In genomic region chr11:105456950-105457349, GRCh38 we compare ENCODE assay signal across 13 cellular contexts.
DNase-seq lines count a peak whose midpoint lies in the region; ATAC-seq and TF ChIP-seq lines count a peak whose summit lies in the region.
"Had no signal": no experiment of that assay in that cellular context is flagged by ENCODE, and none has a peak within 500 bp of the region (broad histone marks: within the 10 kb centered on the region; RNA-seq: fewer than 3 reads in every experiment).

No MANE protein-coding gene starts in this region.

- 0 out of 2 replicates have a peak, but pooled peaks have one; percentile 7 for TF ChIP-seq CTCF in AG10803 (conservative IDR thresholded peaks at IDR 0.05; ENCODE audit: low read length)
- peak; percentile 25 for TF ChIP-seq CTCF in cardiac fibroblast (IDR thresholded peaks at IDR 0.05; ENCODE audit: low read depth, low read length)
- no peak for TF ChIP-seq CTCF in tibial artery (IDR thresholded peaks at IDR 0.05)

- H3K27ac ChIP-seq in tibial artery = no peak overlapping the region
- H3K27ac ChIP-seq: prostate gland had no signal

- H3K4me1 ChIP-seq in tibial artery = no peaks in the 10 kb centered on the region
- H3K4me1 ChIP-seq: prostate gland had no signal

- no peak overlapping the region for H3K4me3 ChIP-seq in AG10803 (ENCODE audit: low read length)
- no peak overlapping the region for H3K4me3 ChIP-seq in cardiac fibroblast (replicated peaks in 1 of 2; ENCODE audit: low read depth in 2 of 2, low read length in 2 of 2)
- no peak overlapping the region for H3K4me3 ChIP-seq in tibial artery
- H3K4me3 ChIP-seq: prostate gland had no signal

- no peaks in the 10 kb centered on the region for H3K9me3 ChIP-seq in tibial artery
- H3K9me3 ChIP-seq: prostate gland had no signal

- no peaks in the 10 kb centered on the region for H3K36me3 ChIP-seq in tibial artery
- H3K36me3 ChIP-seq: prostate gland had no signal

- DNase-seq in AG10803 (ENCODE audit: low read depth) (no peak), cardiac fibroblast (ENCODE audit: low read depth in 2 of 2) (no peak), amygdala (lab: John Stamatoyannopoulos, UW) (no peak), tibial artery (no peak), germinal center (ENCODE audit: low spot score) (no peak)
- DNase-seq: activated CD4-positive, alpha-beta T cell treated with anti-CD3 and anti-CD28 coated beads, Interleukin-2, amount 10 ng/mL, durations not matched to agents 24 days and 14 days; DMS79; effector memory CD8-positive, alpha-beta T cell; NCI-H2227 treated with DMSO at 0.1 percent for 48 hours had no signal

- no peaks in the 10 kb centered on the region for H3K27me3 ChIP-seq in tibial artery

- intact Hi-C loops in tibial artery (cut with DNase I; ENCODE audit: low total_unique reads) = no loop called here

- ATAC-seq in GM18868 (IDR thresholded peaks at IDR 0.05; ENCODE audit: unreplicated experiment) = peak; percentile 74
- ATAC-seq in HG03432 (IDR thresholded peaks at IDR 0.05; ENCODE audit: unreplicated experiment) = peak; percentile 59
- ATAC-seq in GM19035 (IDR thresholded peaks at IDR 0.05; ENCODE audit: unreplicated experiment) = no peak
- ATAC-seq: effector memory CD8-positive, alpha-beta T cell had no signal

Comparison
In these comparisons a context has a peak if more than half of its experiments do, and no peak if none do; other contexts are left out.
1. CTCF ChIP-seq: peak in AG10803 (single experiment) and cardiac fibroblast (single experiment); none in tibial artery (0 of 2).